1 cellular context compared by ENCODE assay signal in genomic region chrX:23292979-23293651, GRCh38.
TF ChIP-seq lines count a peak whose summit lies in the region.

No MANE protein-coding gene starts in this region.

TF ChIP-seq in HepG2, 621 proteins besides CTCF, POLR2A, EP300 and RAD21:
- TF ChIP-seq FOSL1 (CRISPR knock-in tag; IDR thresholded peaks at IDR 0.05; ENCODE audit: borderline replicate concordance) (no peak), ZNF329 (CRISPR knock-in tag; IDR thresholded peaks at IDR 0.05; ENCODE audit: low read depth) (no peak), ZNF337 (CRISPR knock-in tag; IDR thresholded peaks at IDR 0.05; ENCODE audit: borderline replicate concordance, low read depth) (no peak), TRIM22 (IDR thresholded peaks at IDR 0.05) (no peak), CENPT (CRISPR knock-in tag; IDR thresholded peaks at IDR 0.05; ENCODE audit: low read depth) (no peak), ZNF720 (CRISPR knock-in tag; IDR thresholded peaks at IDR 0.05) (no peak), RFXAP (CRISPR knock-in tag; IDR thresholded peaks at IDR 0.05; ENCODE audit: borderline replicate concordance) (no peak), PHF20 (CRISPR knock-in tag; IDR thresholded peaks at IDR 0.05) (no peak), HNF1A (IDR thresholded peaks at IDR 0.05; ENCODE audit: low read depth) (no peak), HNF1A (CRISPR knock-in tag; IDR thresholded peaks at IDR 0.05; ENCODE audit: borderline replicate concordance) (no peak)
